ENCODE assay signal across 23 cellular contexts in genomic region chr11:35911616-35912165, GRCh38. TPM values are rescaled to one million over a fixed set of nuclear protein-coding genes. Genes with fewer than 3 reads are reported as not detected.
DNase-seq lines count a peak whose midpoint lies in the region; ATAC-seq and TF ChIP-seq lines count a peak whose summit lies in the region.
"Had no signal": no experiment of that assay in that cellular context is flagged by ENCODE, and none has a peak within 500 bp of the region (broad histone marks: within the 10 kb centered on the region; RNA-seq: fewer than 3 reads in every experiment).

No MANE protein-coding gene starts in this region.

- ATAC-seq in GM18505 (IDR thresholded peaks at IDR 0.05; ENCODE audit: unreplicated experiment) = no peak
- no peak for ATAC-seq in HG03571 (IDR thresholded peaks at IDR 0.05; ENCODE audit: unreplicated experiment)
- ATAC-seq: PC-3, SK-N-SH treated with all-trans-retinoic acid at 6 μM for 48 hours had no signal

- no peak overlapping the region for H3K4me3 Mint-ChIP-seq in mesothelial cell of epicardium
- H3K4me3 Mint-ChIP-seq: B cell; CD4-positive, CD25-positive, alpha-beta regulatory T cell had no signal

- TF ChIP-seq CTCF in choroid plexus epithelial cell (conservative IDR thresholded peaks at IDR 0.05; ENCODE audit: low read depth, low read length) = no peak
- no peak for TF ChIP-seq CTCF in mesothelial cell of epicardium (IDR thresholded peaks at IDR 0.05; ENCODE audit: unreplicated experiment)

- no peak overlapping the region for H3K4me3 ChIP-seq in choroid plexus epithelial cell (ENCODE audit: low read depth, low read length)

- no peaks in the 10 kb centered on the region for H3K27me3 Mint-ChIP-seq in mesothelial cell of epicardium (ENCODE audit: low read depth)
- H3K27me3 Mint-ChIP-seq: CD4-positive, CD25-positive, alpha-beta regulatory T cell had no signal

- peaks cover 15% of the 10 kb centered on the region for H3K4me1 Mint-ChIP-seq in mesothelial cell of epicardium
- H3K4me1 Mint-ChIP-seq: B cell; CD4-positive, CD25-positive, alpha-beta regulatory T cell had no signal

- H3K9me3 Mint-ChIP-seq in mesothelial cell of epicardium = peaks cover 2% of the 10 kb centered on the region

- no peaks in the 10 kb centered on the region for H3K36me3 Mint-ChIP-seq in mesothelial cell of epicardium
- H3K36me3 Mint-ChIP-seq: CD4-positive, CD25-positive, alpha-beta regulatory T cell had no signal

- DNase-seq in NOMO-1 treated with DMSO at 0.1 percent for 48 hours (lab: John Stamatoyannopoulos, UW; ENCODE audit: unreplicated experiment) = peak; percentile 44
- no peak for DNase-seq in NOMO-1 treated with dmso at 0.1 percent for 144 hours (lab: John Stamatoyannopoulos, UW; ENCODE audit: unreplicated experiment)
- peak; percentile 27 for DNase-seq in OCI-M1 (lab: John Stamatoyannopoulos, UW)
- peak; percentile 49 for DNase-seq in choroid plexus epithelial cell (ENCODE audit: low read depth)
- DNase-seq in mesothelial cell of epicardium (ENCODE audit: low spot score in 2 of 2, unreplicated experiment in 2 of 2) = no peak
- DNase-seq in NCI-H146 treated with DMSO at 0.1 percent for 48 hours (lab: John Stamatoyannopoulos, UW; ENCODE audit: unreplicated experiment) = no peak
- DNase-seq: 8988T; CD4-positive, CD25-positive, alpha-beta regulatory T cell; COR-L47; DMS 273 treated with DMSO at 0.1 percent for 48 hours; DND-41; NCI-H1092 treated with DMSO at 0.1 percent for 48 hours; NCI-H146; NCI-H2081; NCI-H748 treated with DMSO at 0.1 percent for 48 hours; NK-92 treated with Interleukin-12 subunit alpha and Interleukin-12 subunit beta, amount 100 ng/mL, for 24 hours; PC-3; RPMI8226; SHP77 treated with DMSO at 0.1 percent for 48 hours had no signal

- TF ChIP-seq POLR2A in GM18505 (IDR thresholded peaks at IDR 0.05; ENCODE audit: borderline replicate concordance, extremely low read depth, insufficient read depth, insufficient read length) = no peak

- peak overlapping the region; percentile 13 for H3K27ac Mint-ChIP-seq in mesothelial cell of epicardium
- H3K27ac Mint-ChIP-seq: B cell; CD4-positive, CD25-positive, alpha-beta regulatory T cell had no signal

RNA-seq across cellular contexts. Expression of gene LDLRAD3, which starts 32.2 kb away (rescaled TPM):
- total RNA-seq in mesothelial cell of epicardium = 37.9 to 40.7 TPM (median 39.1 TPM) in 3 replicates
- total RNA-seq: B cell; CD4-positive, CD25-positive, alpha-beta regulatory T cell had no signal

Comparison
In these comparisons a context has a peak if more than half of its experiments do, and no peak if none do; other contexts are left out.
1. DNase-seq: peak in NOMO-1 treated with DMSO at 0.1 percent for 48 hours (single experiment), OCI-M1 (single experiment) and choroid plexus epithelial cell (single experiment); none in NOMO-1 treated with dmso at 0.1 percent for 144 hours (single experiment), mesothelial cell of epicardium (0 of 2) and NCI-H146 treated with DMSO at 0.1 percent for 48 hours (single experiment).